In genomic region chr3:16388850-16389411, GRCh38 we compare ENCODE assay signal across 1 cellular context.
TF ChIP-seq lines count a peak whose summit lies in the region.

No MANE protein-coding gene starts in this region.

TF ChIP-seq in liver, 16 proteins besides CTCF, POLR2A, EP300 and RAD21 (continued from another document):
- no peak for TF ChIP-seq MAX (IDR thresholded peaks at IDR 0.05)
